Comparison of ENCODE assay signal across 8 cellular contexts in genomic region chr3:88058593-88059379, GRCh38. TPM values are rescaled to one million over a fixed set of nuclear protein-coding genes. Genes with fewer than 3 reads are reported as not detected.
DNase-seq lines count a peak whose midpoint lies in the region; ATAC-seq, FAIRE-seq and TF ChIP-seq lines count a peak whose summit lies in the region.

A gene with protein sequence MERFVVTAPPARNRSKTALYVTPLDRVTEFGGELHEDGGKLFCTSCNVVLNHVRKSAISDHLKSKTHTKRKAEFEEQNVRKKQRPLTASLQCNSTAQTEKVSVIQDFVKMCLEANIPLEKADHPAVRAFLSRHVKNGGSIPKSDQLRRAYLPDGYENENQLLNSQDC (minus strand): TSS chr3:88059005. CDS start chr3:88055976, 3,029 bp downstream.
Gene ZNF654, plus strand, starts transcription at chr3:88059255. Its CDS starts 65 bp downstream, at chr3:88059320.

- dilution Hi-C loops in keratinocyte (cut with MboI; ENCODE audit: extremely low pct_ligation_motif_present, low sequenced_read_pairs): no loop called here

- H2AFZ ChIP-seq in keratinocyte (ENCODE audit: control insufficient read depth, low read length): peak within 1 kb of the TSS; percentile 86

- TF ChIP-seq CTCF in keratinocyte (optimal IDR thresholded peaks at IDR 0.05 in 1 of 3, IDR thresholded peaks at IDR 0.05 in 1 of 3, conservative IDR thresholded peaks at IDR 0.05 in 1 of 3; ENCODE audit: extremely low read depth in 1 of 3, insufficient read depth in 2 of 3, low read length in 3 of 3): no peak

- H3K4me3 ChIP-seq in keratinocyte (ENCODE audit: control insufficient read depth in 2 of 3, extremely low read depth in 1 of 3, insufficient read depth in 2 of 3, low read depth in 1 of 3, low read length in 3 of 3): peak within 1 kb of the TSS; percentile 85 to 94 (median 90)

- peak; percentile 97 for DNase-seq in AG20443 (ENCODE audit: low spot score)
- peak; percentile 99 for DNase-seq in NCI-H510A (lab: John Stamatoyannopoulos, UW)
- DNase-seq in activated CD4-positive, alpha-beta T cell treated with anti-CD3 and anti-CD28 coated beads for 1 hour: peak; percentile 98
- peak; percentile 96 for DNase-seq in cerebellum (ENCODE audit: low spot score)
- peak; percentile 73 for DNase-seq in keratinocyte (ENCODE audit: low read depth, low spot score)
- peak; percentile 97 for DNase-seq in stimulated activated CD4-positive, alpha-beta T cell treated with anti-CD3 and anti-CD28 coated beads, Interleukin-15, amount 100 ng/mL, for 1 hour (ENCODE audit: low read depth in 1 of 2, low spot score in 1 of 2)

- H3K4me2 ChIP-seq in keratinocyte (ENCODE audit: control insufficient read depth, extremely low read depth, insufficient read depth, low read depth, low read length): peak within 1 kb of the TSS; percentile 96

- H3K9me1 ChIP-seq in keratinocyte (ENCODE audit: control insufficient read depth, extremely low read depth, insufficient read depth, low read length): no peaks in the 10 kb centered on the region

- peak; percentile 83 for TF ChIP-seq POLR2A in GM19099 (IDR thresholded peaks at IDR 0.05; ENCODE audit: extremely low read depth, insufficient read length, low read depth)

- H3K27me3 ChIP-seq in keratinocyte (ENCODE audit: control insufficient read depth, extremely low read depth, insufficient read depth, low read length): no peaks in the 10 kb centered on the region

- H4K20me1 ChIP-seq in keratinocyte (ENCODE audit: control insufficient read depth, extremely low read depth, insufficient read depth, low read length): peaks cover 6% of the 10 kb centered on the region

- H3K27ac ChIP-seq in keratinocyte (ENCODE audit: control insufficient read depth, insufficient read depth, low read length): peak within 1 kb of the TSS; percentile 80

- no peak for FAIRE-seq in keratinocyte (lab: Jason Lieb, UNC)

- ATAC-seq in HG03432 (IDR thresholded peaks at IDR 0.05; ENCODE audit: unreplicated experiment): peak; percentile 92

- peaks cover 4 to 6% of the 10 kb centered on the region in 2 experiments for H3K36me3 ChIP-seq in keratinocyte (ENCODE audit: control insufficient read depth in 2 of 2, extremely low read depth in 1 of 2, insufficient read depth in 2 of 2, low read length in 2 of 2)

- peaks cover 73% of the 10 kb centered on the region for H3K79me2 ChIP-seq in keratinocyte (ENCODE audit: control insufficient read depth, insufficient read depth, low read length)

- H3K4me1 ChIP-seq in keratinocyte (ENCODE audit: control insufficient read depth, extremely low read depth, insufficient read depth, low read length): peaks cover 25% of the 10 kb centered on the region

- H3K9me3 ChIP-seq in keratinocyte (ENCODE audit: control insufficient read depth, low read depth, low read length): no peaks in the 10 kb centered on the region

- peak within 1 kb of the TSS; percentile 92 for H3K9ac ChIP-seq in keratinocyte (ENCODE audit: control insufficient read depth, extremely low read depth, insufficient read depth, low read length)

RNA-seq across cellular contexts. Expression of the first gene that starts in this region (rescaled TPM):
- total RNA-seq in cerebellum: 105 TPM
- polyA plus RNA-seq in keratinocyte: 25.2 to 43.3 TPM (median 43.0 TPM) in 3 replicates
- polyA plus RNA-seq in keratinocyte (2011; ENCODE audit: low read depth): 12.6 TPM
- 25.1 and 45.6 TPM in 2 replicates for polyA plus RNA-seq in keratinocyte (2011; cell fraction: cytosol; rRNA removed)
- polyA plus RNA-seq in keratinocyte (2011; cell fraction: nucleus; rRNA removed): 39.7 and 50.9 TPM in 2 replicates
- 21.3 and 30.2 TPM in 2 replicates for polyA plus RNA-seq in keratinocyte (2012; ENCODE audit: low replicate concordance)
- 33.6 to 51.9 TPM (median 34.6 TPM) in 3 replicates for polyA minus RNA-seq in keratinocyte
- polyA minus RNA-seq in keratinocyte (2011; cell fraction: cytosol; rRNA and poly(A)+ RNA removed): 21.7 TPM
- 11.8 and 21.0 TPM in 2 replicates for polyA minus RNA-seq in keratinocyte (2011; cell fraction: nucleus; rRNA and poly(A)+ RNA removed)

RNA-seq across cellular contexts. Expression of gene ZNF654, which starts in this region (rescaled TPM):
- total RNA-seq in cerebellum: 31.6 TPM
- 3.5 to 8.2 TPM (median 4.1 TPM) in 3 replicates for polyA plus RNA-seq in keratinocyte
- polyA plus RNA-seq in keratinocyte (2011; ENCODE audit: low read depth): 5.3 TPM
- 3.5 and 7.1 TPM in 2 replicates for polyA plus RNA-seq in keratinocyte (2011; cell fraction: cytosol; rRNA removed)
- polyA plus RNA-seq in keratinocyte (2011; cell fraction: nucleus; rRNA removed): 9.9 and 12.8 TPM in 2 replicates
- polyA plus RNA-seq in keratinocyte (2012; ENCODE audit: low replicate concordance): 5.3 and 8.6 TPM in 2 replicates
- 1.3 to 10.5 TPM (median 2.9 TPM) in 3 replicates for polyA minus RNA-seq in keratinocyte
- polyA minus RNA-seq in keratinocyte (2011; cell fraction: cytosol; rRNA and poly(A)+ RNA removed): 3.8 TPM
- 9.0 and 18.2 TPM in 2 replicates for polyA minus RNA-seq in keratinocyte (2011; cell fraction: nucleus; rRNA and poly(A)+ RNA removed)

Comparison
In these comparisons a context has a peak if more than half of its experiments do, and no peak if none do; other contexts are left out.
1. Peak in every context shown above with its lines: DNase-seq, ATAC-seq, H3K4me3 ChIP-seq and H3K27ac ChIP-seq.